Comparison of ENCODE assay signal across 1 cellular context in the genomic region with DNA sequence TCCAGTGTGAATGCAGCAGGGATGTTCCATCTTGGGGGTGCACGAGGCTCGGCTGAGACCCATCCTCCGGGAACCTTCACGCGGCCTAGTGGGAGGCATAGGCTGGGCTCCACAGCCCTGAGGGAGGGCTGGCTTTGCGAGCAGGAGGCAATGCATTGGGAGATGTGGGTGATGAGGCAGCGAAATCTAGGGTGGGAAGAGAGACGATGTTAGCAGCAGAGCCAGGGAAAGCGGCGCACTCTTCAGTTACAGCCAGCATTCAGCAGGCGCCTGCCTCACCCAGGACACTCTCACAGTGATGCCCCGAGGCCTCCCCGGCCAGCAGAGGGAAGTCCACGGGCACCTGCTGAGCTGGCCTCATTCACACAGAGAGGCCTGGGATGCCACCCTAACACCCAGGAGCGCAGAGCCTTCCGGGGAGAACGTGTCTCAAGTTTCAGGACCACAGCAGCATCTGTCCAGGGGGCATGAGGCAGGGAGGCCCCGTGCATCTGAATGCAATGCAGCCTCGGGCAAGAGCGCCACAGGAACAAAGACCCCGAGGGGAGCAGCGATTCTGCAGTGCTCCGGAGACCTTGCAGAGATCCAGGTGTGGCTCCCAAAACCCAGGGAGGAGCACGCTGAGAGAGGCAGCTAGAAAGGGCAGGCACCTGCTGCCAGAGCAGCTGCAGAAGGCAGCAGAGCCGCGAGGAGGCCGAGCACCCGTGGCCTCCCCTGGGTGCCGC.
TF ChIP-seq lines count a peak whose summit lies in the region.

No MANE protein-coding gene starts in this region.

TF ChIP-seq in GM12878, 131 proteins besides CTCF, POLR2A, EP300 and RAD21:
- TF ChIP-seq SMAD1 (IDR thresholded peaks at IDR 0.05; ENCODE audit: low read depth, partially characterized antibody) = no peak
- TF ChIP-seq, protein P1, sequence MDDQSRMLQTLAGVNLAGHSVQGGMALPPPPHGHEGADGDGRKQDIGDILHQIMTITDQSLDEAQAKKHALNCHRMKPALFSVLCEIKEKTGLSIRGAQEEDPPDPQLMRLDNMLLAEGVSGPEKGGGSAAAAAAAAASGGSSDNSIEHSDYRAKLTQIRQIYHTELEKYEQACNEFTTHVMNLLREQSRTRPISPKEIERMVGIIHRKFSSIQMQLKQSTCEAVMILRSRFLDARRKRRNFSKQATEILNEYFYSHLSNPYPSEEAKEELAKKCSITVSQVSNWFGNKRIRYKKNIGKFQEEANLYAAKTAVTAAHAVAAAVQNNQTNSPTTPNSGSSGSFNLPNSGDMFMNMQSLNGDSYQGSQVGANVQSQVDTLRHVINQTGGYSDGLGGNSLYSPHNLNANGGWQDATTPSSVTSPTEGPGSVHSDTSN (IDR thresholded peaks at IDR 0.05; ENCODE audit: insufficient replicate concordance, low read depth, low read length) = no peak
- TF ChIP-seq, protein P2, sequence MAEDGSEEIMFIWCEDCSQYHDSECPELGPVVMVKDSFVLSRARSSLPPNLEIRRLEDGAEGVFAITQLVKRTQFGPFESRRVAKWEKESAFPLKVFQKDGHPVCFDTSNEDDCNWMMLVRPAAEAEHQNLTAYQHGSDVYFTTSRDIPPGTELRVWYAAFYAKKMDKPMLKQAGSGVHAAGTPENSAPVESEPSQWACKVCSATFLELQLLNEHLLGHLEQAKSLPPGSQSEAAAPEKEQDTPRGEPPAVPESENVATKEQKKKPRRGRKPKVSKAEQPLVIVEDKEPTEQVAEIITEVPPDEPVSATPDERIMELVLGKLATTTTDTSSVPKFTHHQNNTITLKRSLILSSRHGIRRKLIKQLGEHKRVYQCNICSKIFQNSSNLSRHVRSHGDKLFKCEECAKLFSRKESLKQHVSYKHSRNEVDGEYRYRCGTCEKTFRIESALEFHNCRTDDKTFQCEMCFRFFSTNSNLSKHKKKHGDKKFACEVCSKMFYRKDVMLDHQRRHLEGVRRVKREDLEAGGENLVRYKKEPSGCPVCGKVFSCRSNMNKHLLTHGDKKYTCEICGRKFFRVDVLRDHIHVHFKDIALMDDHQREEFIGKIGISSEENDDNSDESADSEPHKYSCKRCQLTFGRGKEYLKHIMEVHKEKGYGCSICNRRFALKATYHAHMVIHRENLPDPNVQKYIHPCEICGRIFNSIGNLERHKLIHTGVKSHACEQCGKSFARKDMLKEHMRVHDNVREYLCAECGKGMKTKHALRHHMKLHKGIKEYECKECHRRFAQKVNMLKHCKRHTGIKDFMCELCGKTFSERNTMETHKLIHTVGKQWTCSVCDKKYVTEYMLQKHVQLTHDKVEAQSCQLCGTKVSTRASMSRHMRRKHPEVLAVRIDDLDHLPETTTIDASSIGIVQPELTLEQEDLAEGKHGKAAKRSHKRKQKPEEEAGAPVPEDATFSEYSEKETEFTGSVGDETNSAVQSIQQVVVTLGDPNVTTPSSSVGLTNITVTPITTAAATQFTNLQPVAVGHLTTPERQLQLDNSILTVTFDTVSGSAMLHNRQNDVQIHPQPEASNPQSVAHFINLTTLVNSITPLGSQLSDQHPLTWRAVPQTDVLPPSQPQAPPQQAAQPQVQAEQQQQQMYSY (CRISPR knock-in tag; IDR thresholded peaks at IDR 0.05) = no peak
- no peak for TF ChIP-seq ZNF622 (IDR thresholded peaks at IDR 0.05)
- TF ChIP-seq SP1 (IDR thresholded peaks at IDR 0.05; ENCODE audit: low read depth, low read length) = no peak
- TF ChIP-seq GABPA (IDR thresholded peaks at IDR 0.05; ENCODE audit: low read depth) = no peak
- no peak for TF ChIP-seq EED (IDR thresholded peaks at IDR 0.05; ENCODE audit: low read depth)
- TF ChIP-seq, protein P3, sequence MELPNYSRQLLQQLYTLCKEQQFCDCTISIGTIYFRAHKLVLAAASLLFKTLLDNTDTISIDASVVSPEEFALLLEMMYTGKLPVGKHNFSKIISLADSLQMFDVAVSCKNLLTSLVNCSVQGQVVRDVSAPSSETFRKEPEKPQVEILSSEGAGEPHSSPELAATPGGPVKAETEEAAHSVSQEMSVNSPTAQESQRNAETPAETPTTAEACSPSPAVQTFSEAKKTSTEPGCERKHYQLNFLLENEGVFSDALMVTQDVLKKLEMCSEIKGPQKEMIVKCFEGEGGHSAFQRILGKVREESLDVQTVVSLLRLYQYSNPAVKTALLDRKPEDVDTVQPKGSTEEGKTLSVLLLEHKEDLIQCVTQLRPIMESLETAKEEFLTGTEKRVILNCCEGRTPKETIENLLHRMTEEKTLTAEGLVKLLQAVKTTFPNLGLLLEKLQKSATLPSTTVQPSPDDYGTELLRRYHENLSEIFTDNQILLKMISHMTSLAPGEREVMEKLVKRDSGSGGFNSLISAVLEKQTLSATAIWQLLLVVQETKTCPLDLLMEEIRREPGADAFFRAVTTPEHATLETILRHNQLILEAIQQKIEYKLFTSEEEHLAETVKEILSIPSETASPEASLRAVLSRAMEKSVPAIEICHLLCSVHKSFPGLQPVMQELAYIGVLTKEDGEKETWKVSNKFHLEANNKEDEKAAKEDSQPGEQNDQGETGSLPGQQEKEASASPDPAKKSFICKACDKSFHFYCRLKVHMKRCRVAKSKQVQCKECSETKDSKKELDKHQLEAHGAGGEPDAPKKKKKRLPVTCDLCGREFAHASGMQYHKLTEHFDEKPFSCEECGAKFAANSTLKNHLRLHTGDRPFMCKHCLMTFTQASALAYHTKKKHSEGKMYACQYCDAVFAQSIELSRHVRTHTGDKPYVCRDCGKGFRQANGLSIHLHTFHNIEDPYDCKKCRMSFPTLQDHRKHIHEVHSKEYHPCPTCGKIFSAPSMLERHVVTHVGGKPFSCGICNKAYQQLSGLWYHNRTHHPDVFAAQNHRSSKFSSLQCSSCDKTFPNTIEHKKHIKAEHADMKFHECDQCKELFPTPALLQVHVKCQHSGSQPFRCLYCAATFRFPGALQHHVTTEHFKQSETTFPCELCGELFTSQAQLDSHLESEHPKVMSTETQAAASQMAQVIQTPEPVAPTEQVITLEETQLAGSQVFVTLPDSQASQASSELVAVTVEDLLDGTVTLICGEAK (IDR thresholded peaks at IDR 0.05; ENCODE audit: borderline replicate concordance) = no peak
